In genomic region chr1:226960944-226961765, GRCh38 we compare ENCODE assay signal across 31 cellular contexts. TPM values are rescaled to one million over a fixed set of nuclear protein-coding genes. Genes with fewer than 3 reads are reported as not detected.
DNase-seq lines count a peak whose midpoint lies in the region; FAIRE-seq and TF ChIP-seq lines count a peak whose summit lies in the region.
"Had no signal": no experiment of that assay in that cellular context is flagged by ENCODE, and none has a peak within 500 bp of the region (broad histone marks: within the 10 kb centered on the region; RNA-seq: fewer than 3 reads in every experiment).

No MANE protein-coding gene starts in this region.

- H3K27ac Mint-ChIP-seq in activated naive CD4-positive, alpha-beta T cell treated with anti-CD3 and anti-CD28 coated beads, Interleukin-2, amount 10 ng/mL, durations not matched to agents 7 days and 5 days, result no peak overlapping the region
- H3K27ac Mint-ChIP-seq in activated naive CD4-positive, alpha-beta T cell treated with anti-CD3 and anti-CD28 coated beads for 36 hours, result no peak overlapping the region
- H3K27ac Mint-ChIP-seq: T-helper 2 cell treated with Interferon-gamma antibody and Interleukin-4, amounts not matched to agents 5 μg/mL and 100 μg/mL, for 36 hours had no signal

- no peaks in the 10 kb centered on the region for H3K27me3 Mint-ChIP-seq in activated naive CD4-positive, alpha-beta T cell treated with anti-CD3 and anti-CD28 coated beads, Interleukin-2, amount 10 ng/mL, durations not matched to agents 7 days and 5 days
- H3K27me3 Mint-ChIP-seq in activated naive CD4-positive, alpha-beta T cell treated with anti-CD3 and anti-CD28 coated beads for 36 hours (ENCODE audit: low read depth), result no peaks in the 10 kb centered on the region

- no peak overlapping the region for H3K27ac ChIP-seq in kidney (ENCODE audit: low read depth in 2 of 2, low read length in 2 of 2)
- H3K27ac ChIP-seq: esophagus squamous epithelium, upper lobe of right lung had no signal

- H3K4me3 Mint-ChIP-seq in activated naive CD4-positive, alpha-beta T cell treated with anti-CD3 and anti-CD28 coated beads, Interleukin-2, amount 10 ng/mL, durations not matched to agents 7 days and 5 days, result no peak overlapping the region
- no peak overlapping the region for H3K4me3 Mint-ChIP-seq in activated naive CD4-positive, alpha-beta T cell treated with anti-CD3 and anti-CD28 coated beads for 36 hours
- H3K4me3 Mint-ChIP-seq: nephron progenitor cell; T-helper 2 cell treated with Interferon-gamma antibody and Interleukin-4, amounts not matched to agents 5 μg/mL and 100 μg/mL, for 36 hours had no signal

- FAIRE-seq in kidney (lab: Jason Lieb, UNC) (no peak), GM19239 (lab: Jason Lieb, UNC) (no peak)
- FAIRE-seq: RCC 7860, small intestine had no signal

- H3K9ac ChIP-seq in kidney (ENCODE audit: low read length in 2 of 2), result no peak overlapping the region
- H3K9ac ChIP-seq: BLaER1 treated with 17β-estradiol and CSF1 and Interleukin-3, amounts not matched to agents 10 nM and 100 nM had no signal

- H3K36me3 Mint-ChIP-seq in activated naive CD4-positive, alpha-beta T cell treated with anti-CD3 and anti-CD28 coated beads, Interleukin-2, amount 10 ng/mL, durations not matched to agents 7 days and 5 days, result peaks cover 22% of the 10 kb centered on the region
- peaks cover 3% of the 10 kb centered on the region for H3K36me3 Mint-ChIP-seq in activated naive CD4-positive, alpha-beta T cell treated with anti-CD3 and anti-CD28 coated beads for 36 hours (ENCODE audit: low read depth)

- no peak for TF ChIP-seq CTCF in kidney (IDR thresholded peaks at IDR 0.05; ENCODE audit: borderline replicate concordance, extremely low read depth, insufficient read depth)

- H3K4me3 ChIP-seq in kidney (ENCODE audit: low read length in 2 of 2), result no peak overlapping the region
- H3K4me3 ChIP-seq: BLaER1 treated with 17β-estradiol and CSF1 and Interleukin-3, amounts not matched to agents 10 nM and 100 nM; esophagus squamous epithelium; heart right ventricle; lung; upper lobe of right lung had no signal

- peak; percentile 8 for DNase-seq in activated naive CD4-positive, alpha-beta T cell treated with anti-CD3 and anti-CD28 coated beads, Interleukin-2, amount 10 ng/mL, durations not matched to agents 7 days and 5 days
- DNase-seq in activated naive CD4-positive, alpha-beta T cell treated with anti-CD3 and anti-CD28 coated beads for 36 hours, result no peak
- DNase-seq in activated T-cell treated with anti-CD3 and anti-CD28 coated beads, Interleukin-2, amount 50 U/mL, for 48 hours, result peak; percentile 40 to 48
- DNase-seq in kidney, result peak; percentile 44
- peak; percentile 43 for DNase-seq in stimulated activated CD4-positive, alpha-beta T cell treated with anti-CD3 and anti-CD28 coated beads, Interleukin-1b, Interleukin-23, amount 100 ng/mL, for 48 hours
- no peak for DNase-seq in midbrain (lab: John Stamatoyannopoulos, UW)
- DNase-seq in GM19239 (ENCODE audit: insufficient read length, low spot score), result no peak
- DNase-seq: activated CD4-positive, alpha-beta T cell treated with anti-CD3 and anti-CD28 coated beads, Interleukin-2, amount 50 U/mL, for 1 hour; activated CD8-positive, alpha-beta memory T cell treated with anti-CD3 and anti-CD28 coated beads, Interleukin-2, amount 50 U/mL, for 48 hours; activated gamma-delta T cell treated with Interleukin-2 at 50 U/mL for 16 hours; amygdala; COR-L47; DMS53; esophagus squamous epithelium; foreskin melanocyte; H7; heart right ventricle; KG1; NCI-H1092 treated with DMSO at 0.1 percent for 48 hours; NCI-H187 treated with DMSO at 0.1 percent for 48 hours; NCI-H2171 treated with DMSO at 0.1 percent for 48 hours; NCI-H510A; nephron progenitor cell; SHP77 treated with DMSO at 0.1 percent for 48 hours; small intestine; stimulated activated naive CD4-positive, alpha-beta T cell; upper lobe of right lung had no signal

- H3K36me3 ChIP-seq in kidney (ENCODE audit: control insufficient read depth in 1 of 2, insufficient read depth in 2 of 2, low read length in 2 of 2), result peaks cover 0 to 2% of the 10 kb centered on the region in 2 donors

- peaks cover 24% of the 10 kb centered on the region for H3K9me3 Mint-ChIP-seq in activated naive CD4-positive, alpha-beta T cell treated with anti-CD3 and anti-CD28 coated beads, Interleukin-2, amount 10 ng/mL, durations not matched to agents 7 days and 5 days
- no peaks in the 10 kb centered on the region for H3K9me3 Mint-ChIP-seq in activated naive CD4-positive, alpha-beta T cell treated with anti-CD3 and anti-CD28 coated beads for 36 hours

- no peaks in the 10 kb centered on the region for H3K9me3 ChIP-seq in kidney (ENCODE audit: control insufficient read depth in 1 of 2, low read length in 2 of 2)
- H3K9me3 ChIP-seq: esophagus squamous epithelium, heart right ventricle, upper lobe of right lung had no signal

- CTCF ChIA-PET in activated naive CD4-positive, alpha-beta T cell treated with anti-CD3 and anti-CD28 coated beads, Interleukin-2, amount 10 ng/mL, durations not matched to agents 7 days and 5 days (lab: Charles Lee), result no interaction called here
- CTCF ChIA-PET in activated naive CD4-positive, alpha-beta T cell treated with anti-CD3 and anti-CD28 coated beads for 36 hours (lab: Charles Lee), result interaction anchor here (1.0 kb wide), 1 partner anchor 10 kb away, joined by 3 read pairs; no protein-coding TSS in a partner anchor

- peaks cover 0 to 4% of the 10 kb centered on the region in 2 donors for H3K4me1 ChIP-seq in kidney (ENCODE audit: control insufficient read depth in 1 of 2, insufficient read depth in 1 of 2, low read depth in 1 of 2, low read length in 2 of 2)

- H3K4me1 Mint-ChIP-seq in activated naive CD4-positive, alpha-beta T cell treated with anti-CD3 and anti-CD28 coated beads, Interleukin-2, amount 10 ng/mL, durations not matched to agents 7 days and 5 days, result peaks cover 2% of the 10 kb centered on the region
- H3K4me1 Mint-ChIP-seq in activated naive CD4-positive, alpha-beta T cell treated with anti-CD3 and anti-CD28 coated beads for 36 hours (ENCODE audit: low read depth), result peaks cover 19% of the 10 kb centered on the region

- intact Hi-C loops in activated naive CD4-positive, alpha-beta T cell treated with anti-CD3 and anti-CD28 coated beads for 36 hours (cut with micrococcal nuclease), result no loop called here
- intact Hi-C loops in kidney (cut with DNase I), result no loop called here

RNA-seq across cellular contexts. Expression of gene COQ8A, which starts 21.1 kb away (rescaled TPM):
- total RNA-seq in activated naive CD4-positive, alpha-beta T cell treated with anti-CD3 and anti-CD28 coated beads for 36 hours, result 10 to 100 TPM; 24.8 to 26.5 TPM
- 29.4 TPM for total RNA-seq in kidney
- polyA plus RNA-seq in kidney (ENCODE audit: insufficient read depth, low read depth, low replicate concordance), result 44.1 TPM

Comparison
In these comparisons a context has a peak if more than half of its experiments do, and no peak if none do; other contexts are left out.
1. DNase-seq: peak in activated naive CD4-positive, alpha-beta T cell treated with anti-CD3 and anti-CD28 coated beads, Interleukin-2, amount 10 ng/mL, durations not matched to agents 7 days and 5 days (single experiment), activated T-cell treated with anti-CD3 and anti-CD28 coated beads, Interleukin-2, amount 50 U/mL, for 48 hours (2 of 2), kidney (single experiment) and stimulated activated CD4-positive, alpha-beta T cell treated with anti-CD3 and anti-CD28 coated beads, Interleukin-1b, Interleukin-23, amount 100 ng/mL, for 48 hours (single experiment); none in activated naive CD4-positive, alpha-beta T cell treated with anti-CD3 and anti-CD28 coated beads for 36 hours (single experiment), midbrain (single experiment) and GM19239 (single experiment).